ENCODE assay signal across 14 cellular contexts in genomic region chr3:123576119-123576518, GRCh38. TPM values are rescaled to one million over a fixed set of nuclear protein-coding genes. Genes with fewer than 3 reads are reported as not detected.
DNase-seq lines count a peak whose midpoint lies in the region; ATAC-seq, FAIRE-seq and TF ChIP-seq lines count a peak whose summit lies in the region.
"Had no signal": no experiment of that assay in that cellular context is flagged by ENCODE, and none has a peak within 500 bp of the region (broad histone marks: within the 10 kb centered on the region; RNA-seq: fewer than 3 reads in every experiment).

No MANE protein-coding gene starts in this region.

- H3K4me3 ChIP-seq in cardiac fibroblast (replicated peaks in 1 of 2; ENCODE audit: low read depth in 2 of 2, low read length in 2 of 2) = no peak overlapping the region
- no peak overlapping the region for H3K4me3 ChIP-seq in upper lobe of right lung
- no peak overlapping the region for H3K4me3 ChIP-seq in psoas muscle
- H3K4me3 ChIP-seq: pancreas, tibial artery had no signal

- TF ChIP-seq CTCF in cardiac fibroblast (IDR thresholded peaks at IDR 0.05; ENCODE audit: low read depth, low read length) (no peak), upper lobe of right lung (IDR thresholded peaks at IDR 0.05) (no peak), psoas muscle (IDR thresholded peaks at IDR 0.05) (no peak)

- ATAC-seq in HG02884 (IDR thresholded peaks at IDR 0.05; ENCODE audit: unreplicated experiment) = peak; percentile 81
- peak; percentile 75 for ATAC-seq in upper lobe of right lung
- no peak for ATAC-seq in psoas muscle
- ATAC-seq: left ventricle myocardium superior, Panc1, pancreas had no signal

- H3K4me1 ChIP-seq in upper lobe of right lung (peaks cover 5% of the 10 kb centered on the region), psoas muscle (no peaks in the 10 kb centered on the region)
- H3K4me1 ChIP-seq: pancreas, tibial artery had no signal

- H3K9me3 ChIP-seq in upper lobe of right lung = no peaks in the 10 kb centered on the region
- H3K9me3 ChIP-seq in psoas muscle = no peaks in the 10 kb centered on the region
- H3K9me3 ChIP-seq: pancreas, tibial artery had no signal

- 79 to 94% (median 90%) methylated on average over 3 of the region's 3 CpGs for WGBS in psoas muscle, 3 donors

- no peak for FAIRE-seq in RCC 7860 (lab: Jason Lieb, UNC)
- FAIRE-seq: pancreas had no signal

- H3K36me3 ChIP-seq in upper lobe of right lung (peaks cover 25% of the 10 kb centered on the region), psoas muscle (ENCODE audit: insufficient read depth in 1 of 2, low read depth in 1 of 2) (peaks cover 0 to 36% of the 10 kb centered on the region in 2 donors)

- DNase-seq in stimulated activated CD4-positive, alpha-beta T cell treated with anti-CD3 and anti-CD28 coated beads, Interleukin-4, amount 100 ng/mL, for 24 hours = peak; percentile 21
- DNase-seq in stimulated activated CD4-positive, alpha-beta T cell treated with anti-CD3 and anti-CD28 coated beads, Interleukin-2, amount 100 ng/mL, for 48 hours = no peak
- DNase-seq in cardiac fibroblast (ENCODE audit: low read depth in 2 of 2) (peak; percentile 20 to 35), upper lobe of right lung (no peak), RCC 7860 (ENCODE audit: low spot score) (no peak), psoas muscle (no peak)
- no peak for DNase-seq in effector CD8-positive, alpha-beta T cell (lab: John Stamatoyannopoulos, UW)
- DNase-seq: COR-L47, cortex of kidney, left ventricle myocardium superior, pancreas, tibial artery had no signal

- no peak overlapping the region for H3K27ac ChIP-seq in upper lobe of right lung
- H3K27ac ChIP-seq in psoas muscle = no peak overlapping the region
- H3K27ac ChIP-seq: pancreas, tibial artery had no signal

- H3K27me3 ChIP-seq in upper lobe of right lung (no peaks in the 10 kb centered on the region), psoas muscle (ENCODE audit: insufficient read depth in 3 of 3, low read length in 2 of 3) (no peaks in the 10 kb centered on the region)
- H3K27me3 ChIP-seq: pancreas, tibial artery had no signal

- intact Hi-C loops in upper lobe of right lung (cut with DNase I) = no loop called here
- intact Hi-C loops in psoas muscle (cut with DNase I) = no loop called here

RNA-seq across cellular contexts. Expression of gene HACD2, which starts 8.7 kb away (rescaled TPM):
- total RNA-seq in upper lobe of right lung = 47.2 TPM
- total RNA-seq in psoas muscle = 1 to 10 TPM; 3.7 to 6.6 (median 6.1) TPM
- 1 to 10 TPM; 3.7 to 7.9 (median 5.7) TPM for polyA plus RNA-seq in psoas muscle

Comparison
In these comparisons a context has a peak if more than half of its experiments do, and no peak if none do; other contexts are left out.
1. DNase-seq: peak in stimulated activated CD4-positive, alpha-beta T cell treated with anti-CD3 and anti-CD28 coated beads, Interleukin-4, amount 100 ng/mL, for 24 hours (single experiment) and cardiac fibroblast (2 of 2); none in stimulated activated CD4-positive, alpha-beta T cell treated with anti-CD3 and anti-CD28 coated beads, Interleukin-2, amount 100 ng/mL, for 48 hours (0 of 2), upper lobe of right lung (single experiment), effector CD8-positive, alpha-beta T cell (single experiment), RCC 7860 (single experiment) and psoas muscle (0 of 2).
2. ATAC-seq: peak in HG02884 (single experiment) and upper lobe of right lung (single experiment); none in psoas muscle (0 of 4).